In the genomic region with DNA sequence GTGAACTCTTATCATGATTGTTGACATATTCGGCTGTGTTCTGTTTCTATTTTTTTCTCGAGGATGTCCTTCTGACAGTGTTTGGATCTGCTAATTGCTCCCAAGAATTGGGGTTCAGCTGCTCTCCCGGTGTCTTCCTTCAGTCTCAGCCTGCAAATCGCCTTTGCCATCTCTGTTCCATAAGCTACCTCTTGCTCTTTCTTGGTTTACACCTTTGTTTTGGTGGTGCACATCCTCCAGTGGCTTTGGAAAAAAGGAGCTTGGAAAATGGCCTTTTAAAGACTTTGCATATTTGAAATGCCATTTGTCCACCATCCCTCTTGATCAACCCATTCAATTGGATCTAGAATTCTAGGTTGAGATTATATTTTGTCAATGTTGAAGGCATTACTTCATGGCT, we compare ENCODE assay signal across 35 cellular contexts.
"Had no signal": no experiment of that assay in that cellular context is flagged by ENCODE, and none has a peak within 500 bp of the region (broad histone marks: within the 10 kb centered on the region; RNA-seq: fewer than 3 reads in every experiment).

No MANE protein-coding gene starts in this region.

- H3K27ac ChIP-seq: adrenal gland, body of pancreas, brain microvascular endothelial cell, breast epithelium, cardiac muscle cell, VCaP had no signal

- H3K4me1 ChIP-seq: breast epithelium had no signal

- ATAC-seq: activated CD8-positive, alpha-beta T cell treated with anti-CD3 and anti-CD28 coated beads for 36 hours; activated naive CD4-positive, alpha-beta T cell treated with anti-CD3 and anti-CD28 coated beads, Interleukin-2, amount 50 U/mL, for 72 hours; activated T-cell treated with anti-CD3 and anti-CD28 coated beads, Interleukin-2, amount 50 U/mL, for 4 hours; activated T-cell treated with anti-CD3 and anti-CD28 coated beads, Interleukin-2, amount 50 U/mL, for 72 hours; activated T-helper 17 cell treated with anti-CD3 and anti-CD28 coated beads, Interleukin-2, amount 50 U/mL, for 72 hours; body of pancreas had no signal

- H3K36me3 ChIP-seq: adrenal gland, brain microvascular endothelial cell, breast epithelium, cardiac muscle cell had no signal

- H3K9me3 ChIP-seq: adrenal gland, body of pancreas had no signal

- DNase-seq: activated B cell treated with CpG ODN at 0.5 μM for 24 hours; activated CD4-positive, alpha-beta memory T cell treated with anti-CD3 and anti-CD28 coated beads for 36 hours; activated CD4-positive, alpha-beta T cell treated with anti-CD3 and anti-CD28 coated beads for 4 hours; activated CD4-positive, alpha-beta T cell treated with anti-CD3 and anti-CD28 coated beads, Interleukin-2, amount 10 ng/mL, durations not matched to agents 24 days and 14 days; activated CD4-positive, alpha-beta T cell treated with anti-CD3 and anti-CD28 coated beads, Interleukin-2, amount 50 U/mL, for 1 hour; activated CD4-positive, alpha-beta T cell treated with anti-CD3 and anti-CD28 coated beads, Interleukin-2, amount 50 U/mL, for 4 hours; activated CD4-positive, CD25-positive, alpha-beta regulatory T cell treated with anti-CD3 and anti-CD28 coated beads, Interleukin-2, amount 50 U/mL, for 72 hours; activated CD8-positive, alpha-beta memory T cell treated with anti-CD3 and anti-CD28 coated beads, Interleukin-2, amount 50 U/mL, for 4 hours; activated CD8-positive, alpha-beta T cell treated with anti-CD3 and anti-CD28 coated beads for 36 hours; activated effector memory CD4-positive, alpha-beta T cell treated with anti-CD3 and anti-CD28 coated beads, Interleukin-2, amount 50 U/mL, for 16 hours; activated gamma-delta T cell treated with Interleukin-2 at 50 U/mL for 16 hours; activated naive CD4-positive, alpha-beta T cell; activated naive CD4-positive, alpha-beta T cell treated with anti-CD3 and anti-CD28 coated beads for 36 hours; activated naive CD4-positive, alpha-beta T cell treated with anti-CD3 and anti-CD28 coated beads, Interleukin-2, amount 50 U/mL, for 16 hours; activated naive CD8-positive, alpha-beta T cell treated with anti-CD3 and anti-CD28 coated beads for 36 hours; activated T-cell treated with anti-CD3 and anti-CD28 coated beads for 4 hours; activated T-cell treated with anti-CD3 and anti-CD28 coated beads, Interleukin-2, amount 50 U/mL, for 4 hours; activated T-cell treated with anti-CD3 and anti-CD28 coated beads, Interleukin-2, amount 50 U/mL, for 72 hours; adrenal gland; amniotic stem cell; aorta; body of pancreas; brain microvascular endothelial cell; caudate nucleus; cerebellar nuclear complex; T-helper 1 cell; T-helper 2 cell; T-helper 9 cell had no signal

- H3K27me3 ChIP-seq: adrenal gland, brain microvascular endothelial cell, cardiac muscle cell had no signal

- FAIRE-seq: astrocyte, TTC549 had no signal

- H3K4me3 ChIP-seq: adrenal gland, body of pancreas, breast epithelium, cardiac muscle cell had no signal
